19 cellular contexts compared by ENCODE assay signal in genomic region chr1:54304518-54304917, GRCh38.
"Had no signal": no experiment of that assay in that cellular context is flagged by ENCODE, and none has a peak within 500 bp of the region (broad histone marks: within the 10 kb centered on the region; RNA-seq: fewer than 3 reads in every experiment).

No MANE protein-coding gene starts in this region.

- H3K4me3 ChIP-seq: body of pancreas, dorsolateral prefrontal cortex, mucosa of descending colon, thyroid gland had no signal

- H3K9me3 ChIP-seq: body of pancreas, mucosa of descending colon, thyroid gland had no signal

- ATAC-seq: activated CD4-positive, alpha-beta T cell treated with anti-CD3 and anti-CD28 coated beads for 36 hours; body of pancreas; mucosa of descending colon; natural killer cell; sciatic nerve had no signal

- H3K27me3 Mint-ChIP-seq: activated CD4-positive, alpha-beta T cell treated with anti-CD3 and anti-CD28 coated beads for 36 hours; activated naive CD8-positive, alpha-beta T cell had no signal

- DNase-seq: activated CD4-positive, alpha-beta T cell treated with anti-CD3 and anti-CD28 coated beads for 36 hours; activated CD4-positive, alpha-beta T cell treated with anti-CD3 and anti-CD28 coated beads, Interleukin-2, amount 50 U/mL, for 48 hours; amygdala; body of pancreas; caudate nucleus; dorsolateral prefrontal cortex; foreskin fibroblast; hypothalamus; islet precursor cell; mucosa of descending colon; natural killer cell; nucleus accumbens; stimulated activated naive CD4-positive, alpha-beta T cell treated with Interleukin-2 at 50 U/mL for 16 hours; SW 1271; T-helper 2 cell; thyroid gland had no signal

- H3K4me3 Mint-ChIP-seq: activated CD4-positive, alpha-beta T cell treated with anti-CD3 and anti-CD28 coated beads for 36 hours; activated naive CD8-positive, alpha-beta T cell had no signal

- H3K27ac ChIP-seq: body of pancreas, epithelial cell of prostate, thyroid gland had no signal

- H3K27me3 ChIP-seq: body of pancreas, dorsolateral prefrontal cortex, thyroid gland had no signal

- H3K36me3 ChIP-seq: thyroid gland had no signal

- H3K27ac Mint-ChIP-seq: activated CD4-positive, alpha-beta T cell treated with anti-CD3 and anti-CD28 coated beads for 36 hours had no signal

- H3K36me3 Mint-ChIP-seq: natural killer cell had no signal

- H3K4me1 ChIP-seq: body of pancreas had no signal

- H3K9me3 Mint-ChIP-seq: natural killer cell had no signal
